1 cellular context compared by ENCODE assay signal in the genomic region with DNA sequence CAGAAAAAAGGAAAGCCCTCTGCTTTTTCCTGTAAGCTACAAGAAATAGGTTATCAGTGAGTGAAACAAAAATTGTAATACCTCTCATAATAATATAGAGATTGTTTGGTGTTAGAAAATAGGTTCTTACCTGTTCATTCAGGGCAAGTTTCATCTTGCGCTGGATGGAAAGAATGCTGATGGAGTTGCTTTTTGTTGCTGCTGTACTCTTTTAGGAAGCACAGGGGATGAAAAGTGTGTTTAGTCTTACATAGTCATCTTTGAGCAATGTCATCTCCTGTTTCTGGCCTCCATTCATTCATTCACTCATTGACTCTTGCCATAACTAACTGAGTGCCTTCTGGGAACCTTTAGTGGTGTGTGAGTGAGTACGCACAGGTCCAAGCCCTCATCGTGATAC.
TF ChIP-seq lines count a peak whose summit lies in the region.

No MANE protein-coding gene starts in this region.

TF ChIP-seq in WTC11, 78 proteins besides CTCF, POLR2A, EP300 and RAD21 (continued from another document):
- TF ChIP-seq, protein P1, sequence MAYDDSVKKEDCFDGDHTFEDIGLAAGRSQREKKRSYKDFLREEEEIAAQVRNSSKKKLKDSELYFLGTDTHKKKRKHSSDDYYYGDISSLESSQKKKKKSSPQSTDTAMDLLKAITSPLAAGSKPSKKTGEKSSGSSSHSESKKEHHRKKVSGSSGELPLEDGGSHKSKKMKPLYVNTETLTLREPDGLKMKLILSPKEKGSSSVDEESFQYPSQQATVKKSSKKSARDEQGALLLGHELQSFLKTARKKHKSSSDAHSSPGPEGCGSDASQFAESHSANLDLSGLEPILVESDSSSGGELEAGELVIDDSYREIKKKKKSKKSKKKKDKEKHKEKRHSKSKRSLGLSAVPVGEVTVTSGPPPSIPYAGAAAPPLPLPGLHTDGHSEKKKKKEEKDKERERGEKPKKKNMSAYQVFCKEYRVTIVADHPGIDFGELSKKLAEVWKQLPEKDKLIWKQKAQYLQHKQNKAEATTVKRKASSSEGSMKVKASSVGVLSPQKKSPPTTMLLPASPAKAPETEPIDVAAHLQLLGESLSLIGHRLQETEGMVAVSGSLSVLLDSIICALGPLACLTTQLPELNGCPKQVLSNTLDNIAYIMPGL (CRISPR knock-in tag; IDR thresholded peaks at IDR 0.05): no peak
- TF ChIP-seq, protein P2, sequence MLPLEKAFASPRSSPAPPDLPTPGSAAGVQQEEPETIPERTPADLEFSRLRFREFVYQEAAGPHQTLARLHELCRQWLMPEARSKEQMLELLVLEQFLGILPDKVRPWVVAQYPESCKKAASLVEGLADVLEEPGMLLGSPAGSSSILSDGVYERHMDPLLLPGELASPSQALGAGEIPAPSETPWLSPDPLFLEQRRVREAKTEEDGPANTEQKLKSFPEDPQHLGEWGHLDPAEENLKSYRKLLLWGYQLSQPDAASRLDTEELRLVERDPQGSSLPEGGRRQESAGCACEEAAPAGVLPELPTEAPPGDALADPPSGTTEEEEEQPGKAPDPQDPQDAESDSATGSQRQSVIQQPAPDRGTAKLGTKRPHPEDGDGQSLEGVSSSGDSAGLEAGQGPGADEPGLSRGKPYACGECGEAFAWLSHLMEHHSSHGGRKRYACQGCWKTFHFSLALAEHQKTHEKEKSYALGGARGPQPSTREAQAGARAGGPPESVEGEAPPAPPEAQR (CRISPR knock-in tag; IDR thresholded peaks at IDR 0.05): no peak
- TF ChIP-seq ZNF317 (CRISPR knock-in tag; IDR thresholded peaks at IDR 0.05; ENCODE audit: borderline replicate concordance, low read depth): no peak
- no peak for TF ChIP-seq NFYB (CRISPR knock-in tag; conservative IDR thresholded peaks at IDR 0.05; ENCODE audit: low read depth)
- TF ChIP-seq, protein P3, sequence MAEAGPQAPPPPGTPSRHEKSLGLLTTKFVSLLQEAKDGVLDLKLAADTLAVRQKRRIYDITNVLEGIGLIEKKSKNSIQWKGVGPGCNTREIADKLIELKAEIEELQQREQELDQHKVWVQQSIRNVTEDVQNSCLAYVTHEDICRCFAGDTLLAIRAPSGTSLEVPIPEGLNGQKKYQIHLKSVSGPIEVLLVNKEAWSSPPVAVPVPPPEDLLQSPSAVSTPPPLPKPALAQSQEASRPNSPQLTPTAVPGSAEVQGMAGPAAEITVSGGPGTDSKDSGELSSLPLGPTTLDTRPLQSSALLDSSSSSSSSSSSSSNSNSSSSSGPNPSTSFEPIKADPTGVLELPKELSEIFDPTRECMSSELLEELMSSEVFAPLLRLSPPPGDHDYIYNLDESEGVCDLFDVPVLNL (CRISPR knock-in tag; IDR thresholded peaks at IDR 0.05; ENCODE audit: borderline replicate concordance, low read depth): no peak
- no peak for TF ChIP-seq CBFB (CRISPR knock-in tag; IDR thresholded peaks at IDR 0.05; ENCODE audit: low read depth)
- TF ChIP-seq ZNF219 (CRISPR knock-in tag; IDR thresholded peaks at IDR 0.05; ENCODE audit: borderline replicate concordance): no peak
- TF ChIP-seq GABPB1 (CRISPR knock-in tag; IDR thresholded peaks at IDR 0.05): no peak
- no peak for TF ChIP-seq ZNF671 (CRISPR knock-in tag; IDR thresholded peaks at IDR 0.05)
- no peak for TF ChIP-seq TEAD4 (CRISPR knock-in tag; IDR thresholded peaks at IDR 0.05)
